ENCODE assay signal across 8 cellular contexts in genomic region chr7:143361552-143362125, GRCh38. TPM values are rescaled to one million over a fixed set of nuclear protein-coding genes. Genes with fewer than 3 reads are reported as not detected.
DNase-seq lines count a peak whose midpoint lies in the region; ATAC-seq and TF ChIP-seq lines count a peak whose summit lies in the region.

No MANE protein-coding gene starts in this region.

- DNase-seq in CD4-positive, CD25-positive, alpha-beta regulatory T cell, result no peak
- DNase-seq in NCI-H1417 (lab: John Stamatoyannopoulos, UW) (peak in 2 of 3 experiments; percentile 88 to 94), coronary artery (ENCODE audit: low spot score) (peak; percentile 38), NCI-H524 treated with DMSO at 0.1 percent for 48 hours (lab: John Stamatoyannopoulos, UW) (no peak), pons (ENCODE audit: low spot score) (no peak)
- DNase-seq in activated CD8-positive, alpha-beta memory T cell treated with anti-CD3 and anti-CD28 coated beads for 24 hours, result no peak

- peaks cover 2% of the 10 kb centered on the region for H3K36me3 Mint-ChIP-seq in CD4-positive, CD25-positive, alpha-beta regulatory T cell
- H3K36me3 Mint-ChIP-seq in nephron (ENCODE audit: low read depth), result peaks cover 11% of the 10 kb centered on the region

- H3K4me1 Mint-ChIP-seq in CD4-positive, CD25-positive, alpha-beta regulatory T cell, result peaks cover 5 to 25% (median 12%) of the 10 kb centered on the region in 4 donors
- H3K4me1 Mint-ChIP-seq in nephron, result peaks cover 5% of the 10 kb centered on the region

- no peak overlapping the region for H3K4me3 ChIP-seq in CD4-positive, CD25-positive, alpha-beta regulatory T cell (ENCODE audit: low read depth, low read length)
- H3K4me3 ChIP-seq in coronary artery, result peak overlapping the region; percentile 84

- peaks cover 19% of the 10 kb centered on the region for H3K4me1 ChIP-seq in CD4-positive, CD25-positive, alpha-beta regulatory T cell (ENCODE audit: control insufficient read depth, insufficient read depth, low read length, poor library complexity, severe bottlenecking)

- peaks cover 63% of the 10 kb centered on the region for H3K27me3 Mint-ChIP-seq in CD4-positive, CD25-positive, alpha-beta regulatory T cell
- H3K27me3 Mint-ChIP-seq in nephron (ENCODE audit: low read depth), result peaks cover 82% of the 10 kb centered on the region

- TF ChIP-seq CTCF in coronary artery (IDR thresholded peaks at IDR 0.05) (no peak), nephron (IDR thresholded peaks at IDR 0.05; ENCODE audit: unreplicated experiment in 3 of 3) (no peak)

- H3K27me3 ChIP-seq in CD4-positive, CD25-positive, alpha-beta regulatory T cell (ENCODE audit: control insufficient read depth, insufficient read depth, low read length), result peaks cover 24% of the 10 kb centered on the region

- H3K36me3 ChIP-seq in CD4-positive, CD25-positive, alpha-beta regulatory T cell (ENCODE audit: control insufficient read depth, insufficient read depth, low read length), result no peaks in the 10 kb centered on the region

- no peaks in the 10 kb centered on the region for H3K9me3 ChIP-seq in CD4-positive, CD25-positive, alpha-beta regulatory T cell (ENCODE audit: control insufficient read depth in 2 of 2, low read length in 2 of 2)

- peak overlapping the region; percentile 52 to 91 (median 84) for H3K4me3 Mint-ChIP-seq in CD4-positive, CD25-positive, alpha-beta regulatory T cell
- peak overlapping the region; percentile 78 to 86 (median 84) for H3K4me3 Mint-ChIP-seq in nephron

- H3K27ac ChIP-seq in CD4-positive, CD25-positive, alpha-beta regulatory T cell (ENCODE audit: insufficient read depth, low read length, poor library complexity, severe bottlenecking), result no peak overlapping the region
- no peak overlapping the region for H3K27ac ChIP-seq in coronary artery

- H3K9me3 Mint-ChIP-seq in CD4-positive, CD25-positive, alpha-beta regulatory T cell, result no peaks in the 10 kb centered on the region
- H3K9me3 Mint-ChIP-seq in nephron, result no peaks in the 10 kb centered on the region

- H3K27ac Mint-ChIP-seq in CD4-positive, CD25-positive, alpha-beta regulatory T cell, result no peak overlapping the region
- no peak overlapping the region for H3K27ac Mint-ChIP-seq in nephron

- peak in 1 of 2 donors; percentile 9 for ATAC-seq in CD4-positive, CD25-positive, alpha-beta regulatory T cell (ENCODE audit: low read depth in 2 of 2)
- ATAC-seq in GM21576 (IDR thresholded peaks at IDR 0.05; ENCODE audit: unreplicated experiment), result no peak

RNA-seq across cellular contexts. Expression of gene FAM131B, which starts 0.9 kb away (rescaled TPM):
- 0.27 TPM for total RNA-seq in CD4-positive, CD25-positive, alpha-beta regulatory T cell
- under 1 TPM in 3 of 4 donors, not detected in 1; 0.14 to 0.36 (median 0.35) TPM for polyA plus RNA-seq in CD4-positive, CD25-positive, alpha-beta regulatory T cell

RNA-seq across cellular contexts. Expression of gene ZYX, which starts 19.5 kb away (rescaled TPM):
- total RNA-seq in CD4-positive, CD25-positive, alpha-beta regulatory T cell, result 174 TPM
- 100 to 1,000 TPM in 1 of 4 donors, 10 to 100 TPM in 3; 81.1 to 105 (median 89.5) TPM for polyA plus RNA-seq in CD4-positive, CD25-positive, alpha-beta regulatory T cell

RNA-seq across cellular contexts. Expression of gene CLCN1, which starts 45.7 kb away (rescaled TPM):
- not detected for total RNA-seq in CD4-positive, CD25-positive, alpha-beta regulatory T cell
- polyA plus RNA-seq in CD4-positive, CD25-positive, alpha-beta regulatory T cell, result under 1 TPM in 1 of 4 donors, not detected in 3; 0.05 TPM

RNA-seq across cellular contexts. Expression of gene EPHA1, which starts 47.0 kb away (rescaled TPM):
- 5.0 TPM for total RNA-seq in CD4-positive, CD25-positive, alpha-beta regulatory T cell
- 10 to 100 TPM in 1 of 4 donors, 1 to 10 TPM in 3; 1.4 to 10.3 (median 4.8) TPM for polyA plus RNA-seq in CD4-positive, CD25-positive, alpha-beta regulatory T cell

Comparison
In these comparisons a context has a peak if more than half of its experiments do, and no peak if none do; other contexts are left out.
1. DNase-seq: peak in NCI-H1417 (2 of 3) and coronary artery (single experiment); none in CD4-positive, CD25-positive, alpha-beta regulatory T cell (0 of 3), NCI-H524 treated with DMSO at 0.1 percent for 48 hours (single experiment), pons (single experiment) and activated CD8-positive, alpha-beta memory T cell treated with anti-CD3 and anti-CD28 coated beads for 24 hours (single experiment).